In genomic region chr18:77099501-77100370, GRCh38 we compare ENCODE assay signal across 9 cellular contexts. TPM values are rescaled to one million over a fixed set of nuclear protein-coding genes. Genes with fewer than 3 reads are reported as not detected.
DNase-seq lines count a peak whose midpoint lies in the region; ATAC-seq and TF ChIP-seq lines count a peak whose summit lies in the region.
"Had no signal": no experiment of that assay in that cellular context is flagged by ENCODE, and none has a peak within 500 bp of the region (broad histone marks: within the 10 kb centered on the region; RNA-seq: fewer than 3 reads in every experiment).

No MANE protein-coding gene starts in this region.

- H3K27me3 ChIP-seq in ACC112 (ENCODE audit: insufficient read depth, low read length) (no peaks in the 10 kb centered on the region), foreskin keratinocyte (no peaks in the 10 kb centered on the region)
- H3K27me3 ChIP-seq: testis had no signal

- H3K79me2 ChIP-seq in ACC112 (ENCODE audit: control insufficient read depth, insufficient read depth, low read length, unreplicated experiment): no peaks in the 10 kb centered on the region

- DNase-seq in T-cell: peak in 21 of 34 experiments; percentile 25 to 57 (median 40)
- DNase-seq in germinal center (ENCODE audit: low spot score): peak; percentile 67
- DNase-seq in foreskin keratinocyte: no peak
- DNase-seq in HuH-7.5 (ENCODE audit: low spot score): no peak
- DNase-seq in NCI-H1092 treated with DMSO at 0.1 percent for 48 hours (lab: John Stamatoyannopoulos, UW): no peak
- DNase-seq: testis had no signal

- H3K4me1 ChIP-seq in ACC112 (ENCODE audit: control insufficient read depth, insufficient read depth, low read length, unreplicated experiment) (peaks cover 42% of the 10 kb centered on the region), foreskin keratinocyte (peaks cover 32% of the 10 kb centered on the region)

- H3K27ac ChIP-seq in ACC112 (ENCODE audit: low read depth, low read length) (peak overlapping the region; percentile 98), foreskin keratinocyte (no peak overlapping the region)

- POLR2A ChIA-PET in T-cell (lab: Charles Lee): interaction anchor here in 1 of 2 donors (0.5 kb wide), 1 partner anchor 49 kb away, joined by 3 read pairs; no protein-coding TSS in a partner anchor

- no peak overlapping the region for H3K4me3 ChIP-seq in ACC112 (ENCODE audit: low read depth, low read length)
- H3K4me3 ChIP-seq: testis had no signal

- no peak for TF ChIP-seq CTCF in foreskin keratinocyte (conservative IDR thresholded peaks at IDR 0.05)

- H2AFZ ChIP-seq in ACC112 (ENCODE audit: low read length, unreplicated experiment): no peak overlapping the region

- CTCF ChIA-PET in T-cell (lab: Charles Lee): interaction anchor here in 1 of 2 donors (1.3 kb wide), 1 partner anchor 112 kb away, joined by 3 read pairs; no protein-coding TSS in a partner anchor

- peaks cover 90 to 97% (median 96%) of the 10 kb centered on the region in 3 donors for H3K4me1 Mint-ChIP-seq in T-cell

- H3K36me3 ChIP-seq in ACC112 (ENCODE audit: insufficient read depth, low read length): no peaks in the 10 kb centered on the region

- H3K4me3 Mint-ChIP-seq in T-cell: peak overlapping the region; percentile 28 to 84 (median 48)

- peaks cover 47% of the 10 kb centered on the region for H3K36me3 Mint-ChIP-seq in T-cell

- H3K9me3 Mint-ChIP-seq in T-cell: no peaks in the 10 kb centered on the region

- H3K27me3 Mint-ChIP-seq in T-cell: no peaks in the 10 kb centered on the region

- ATAC-seq in GM19328 (IDR thresholded peaks at IDR 0.05; ENCODE audit: unreplicated experiment) (peak; percentile 27), T-cell (replicated peaks in 1 of 4) (peak; percentile 26 to 48 (median 34)), foreskin keratinocyte (no peak), GM21576 (IDR thresholded peaks at IDR 0.05; ENCODE audit: unreplicated experiment) (no peak)

- H3K27ac Mint-ChIP-seq in T-cell: peak overlapping the region; percentile 98

RNA-seq across cellular contexts. Expression of gene MBP, which starts 32.8 kb away (rescaled TPM):
- total RNA-seq in T-cell (100 to 1,000 TPM; 114 to 185 (median 152) TPM), foreskin keratinocyte (24.7 and 26.6 TPM in 2 replicates)
- 9.3 and 9.5 TPM in 2 replicates for polyA plus RNA-seq in foreskin keratinocyte

Comparison
In these comparisons a context has a peak if more than half of its experiments do, and no peak if none do; other contexts are left out.
1. ATAC-seq: peak in GM19328 (single experiment) and T-cell (4 of 4); none in foreskin keratinocyte (single experiment) and GM21576 (single experiment).
2. DNase-seq: peak in T-cell (21 of 34) and germinal center (single experiment); none in foreskin keratinocyte (0 of 2), HuH-7.5 (single experiment) and NCI-H1092 treated with DMSO at 0.1 percent for 48 hours (single experiment).